ENCODE assay signal across 10 cellular contexts in the genomic region with DNA sequence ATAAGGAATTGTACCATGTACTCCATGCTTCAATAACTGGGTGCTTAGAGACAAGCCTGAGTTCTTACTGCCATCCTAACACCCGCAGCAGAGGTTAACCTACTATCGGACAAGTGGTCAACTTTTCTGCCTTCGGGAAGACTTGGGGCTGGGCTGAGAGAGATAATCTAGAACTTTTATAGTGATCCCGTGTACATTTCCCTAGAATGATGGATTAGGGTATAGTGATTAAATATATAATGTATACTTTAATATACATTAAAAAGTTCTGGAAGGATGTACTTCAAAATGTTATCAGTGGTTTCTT. TPM values are rescaled to one million over a fixed set of nuclear protein-coding genes. Genes with fewer than 3 reads are reported as not detected.
A peak's percentile ranks its signal among the peaks of the same experiment; 100 is the strongest.
DNase-seq lines count a peak whose midpoint lies in the region; ATAC-seq, FAIRE-seq and TF ChIP-seq lines count a peak whose summit lies in the region.
"Had no signal": no experiment of that assay in that cellular context is flagged by ENCODE, and none has a peak within 500 bp of the region (broad histone marks: within the 10 kb centered on the region; RNA-seq: fewer than 3 reads in every experiment).

No MANE protein-coding gene starts in this region.

- peak overlapping the region; percentile 93 to 94 for H3K27ac ChIP-seq in kidney (ENCODE audit: low read depth in 2 of 2, low read length in 2 of 2)
- peak overlapping the region; percentile 97 to 99 for H3K27ac ChIP-seq in thoracic aorta

- H3K4me3 Mint-ChIP-seq in activated CD4-positive, alpha-beta T cell treated with anti-CD3 and anti-CD28 coated beads, Interleukin-2, amount 10 ng/mL, durations not matched to agents 7 days and 5 days: peak overlapping the region; percentile 82
- peak overlapping the region; percentile 83 for H3K4me3 Mint-ChIP-seq in activated naive CD8-positive, alpha-beta T cell treated with anti-CD3 and anti-CD28 coated beads for 36 hours

- no peaks in the 10 kb centered on the region for H3K36me3 Mint-ChIP-seq in activated CD4-positive, alpha-beta T cell treated with anti-CD3 and anti-CD28 coated beads, Interleukin-2, amount 10 ng/mL, durations not matched to agents 7 days and 5 days (ENCODE audit: low read depth)
- H3K36me3 Mint-ChIP-seq in activated naive CD8-positive, alpha-beta T cell treated with anti-CD3 and anti-CD28 coated beads for 36 hours: peaks cover 12% of the 10 kb centered on the region

- no peaks in the 10 kb centered on the region for H3K27me3 ChIP-seq in thoracic aorta (replicated peaks; ENCODE audit: insufficient read depth)

- intact Hi-C loops in kidney (cut with DNase I): no loop called here

- peak overlapping the region; percentile 56 to 61 for H3K9ac ChIP-seq in kidney (ENCODE audit: low read length in 2 of 2)

- no peak for TF ChIP-seq CTCF in kidney (IDR thresholded peaks at IDR 0.05; ENCODE audit: borderline replicate concordance, extremely low read depth, insufficient read depth)
- TF ChIP-seq CTCF in thoracic aorta (IDR thresholded peaks at IDR 0.05): no peak

- ATAC-seq in thoracic aorta (ENCODE audit: insufficient number of reproducible peaks, low FRiP score, low read depth) (no peak), GM18511 (IDR thresholded peaks at IDR 0.05; ENCODE audit: unreplicated experiment) (no peak)

- CTCF ChIA-PET in activated CD4-positive, alpha-beta T cell treated with anti-CD3 and anti-CD28 coated beads, Interleukin-2, amount 10 ng/mL, durations not matched to agents 7 days and 5 days (lab: Charles Lee): interaction anchor here (0.7 kb wide), 1 partner anchor 41 kb away, joined by 3 read pairs; no protein-coding TSS in a partner anchor

- H3K4me1 ChIP-seq in kidney (ENCODE audit: control insufficient read depth in 1 of 2, insufficient read depth in 1 of 2, low read depth in 1 of 2, low read length in 2 of 2) (peaks cover 0 to 3% of the 10 kb centered on the region in 2 donors), thoracic aorta (ENCODE audit: control insufficient read depth in 1 of 2, low read depth in 2 of 2) (peaks cover 8 to 12% of the 10 kb centered on the region in 2 donors)

- POLR2A ChIA-PET in activated CD4-positive, alpha-beta T cell treated with anti-CD3 and anti-CD28 coated beads, Interleukin-2, amount 10 ng/mL, durations not matched to agents 7 days and 5 days (lab: Charles Lee): interaction anchor here (1.6 kb wide), 1 partner anchor 12 kb away, joined by 4 read pairs; a partner anchor contains a TSS

- H3K9me3 Mint-ChIP-seq in activated CD4-positive, alpha-beta T cell treated with anti-CD3 and anti-CD28 coated beads, Interleukin-2, amount 10 ng/mL, durations not matched to agents 7 days and 5 days: no peaks in the 10 kb centered on the region
- H3K9me3 Mint-ChIP-seq in activated naive CD8-positive, alpha-beta T cell treated with anti-CD3 and anti-CD28 coated beads for 36 hours: peaks cover 6% of the 10 kb centered on the region

- H3K4me1 Mint-ChIP-seq in activated CD4-positive, alpha-beta T cell treated with anti-CD3 and anti-CD28 coated beads, Interleukin-2, amount 10 ng/mL, durations not matched to agents 7 days and 5 days: peaks cover 59% of the 10 kb centered on the region
- H3K4me1 Mint-ChIP-seq in activated naive CD8-positive, alpha-beta T cell treated with anti-CD3 and anti-CD28 coated beads for 36 hours: peaks cover 37% of the 10 kb centered on the region

- DNase-seq in activated CD4-positive, alpha-beta T cell treated with anti-CD3 and anti-CD28 coated beads, Interleukin-2, amount 10 ng/mL, durations not matched to agents 7 days and 5 days: no peak
- no peak for DNase-seq in activated CD4-positive, alpha-beta T cell treated with anti-CD3 and anti-CD28 coated beads, Interleukin-2, amount 50 U/mL, for 4 hours
- DNase-seq in activated naive CD8-positive, alpha-beta T cell treated with anti-CD3 and anti-CD28 coated beads for 36 hours: no peak
- DNase-seq in kidney (no peak), thoracic aorta (ENCODE audit: low spot score) (no peak), NCI-H1092 (lab: John Stamatoyannopoulos, UW) (no peak), NCI-H2227 treated with DMSO at 0.1 percent for 48 hours (lab: John Stamatoyannopoulos, UW) (no peak)

- FAIRE-seq in kidney (lab: Jason Lieb, UNC): no peak
- FAIRE-seq: D721Med, frontal cortex had no signal

- no peaks in the 10 kb centered on the region for H3K36me3 ChIP-seq in kidney (ENCODE audit: control insufficient read depth in 1 of 2, insufficient read depth in 2 of 2, low read length in 2 of 2)
- H3K36me3 ChIP-seq in thoracic aorta: no peaks in the 10 kb centered on the region

- H3K27me3 Mint-ChIP-seq in activated CD4-positive, alpha-beta T cell treated with anti-CD3 and anti-CD28 coated beads, Interleukin-2, amount 10 ng/mL, durations not matched to agents 7 days and 5 days: no peaks in the 10 kb centered on the region
- H3K27me3 Mint-ChIP-seq in activated naive CD8-positive, alpha-beta T cell treated with anti-CD3 and anti-CD28 coated beads for 36 hours: no peaks in the 10 kb centered on the region

- peak overlapping the region; percentile 55 to 67 for H3K4me3 ChIP-seq in kidney (ENCODE audit: low read length in 2 of 2)
- peak overlapping the region; percentile 76 for H3K4me3 ChIP-seq in thoracic aorta

- H3K9me3 ChIP-seq in kidney (ENCODE audit: control insufficient read depth in 1 of 2, low read length in 2 of 2) (no peaks in the 10 kb centered on the region), thoracic aorta (no peaks in the 10 kb centered on the region)

- peak overlapping the region; percentile 99 for H3K27ac Mint-ChIP-seq in activated CD4-positive, alpha-beta T cell treated with anti-CD3 and anti-CD28 coated beads, Interleukin-2, amount 10 ng/mL, durations not matched to agents 7 days and 5 days
- peak overlapping the region; percentile 97 for H3K27ac Mint-ChIP-seq in activated naive CD8-positive, alpha-beta T cell treated with anti-CD3 and anti-CD28 coated beads for 36 hours

RNA-seq across cellular contexts. Expression of a gene that starts 12.2 kb away (rescaled TPM):
- total RNA-seq in activated CD4-positive, alpha-beta T cell treated with anti-CD3 and anti-CD28 coated beads, Interleukin-2, amount 10 ng/mL, durations not matched to agents 7 days and 5 days: 100 to 1,000 TPM; 464 to 481 TPM
- 100 to 1,000 TPM; 530 to 544 TPM for total RNA-seq in activated naive CD8-positive, alpha-beta T cell treated with anti-CD3 and anti-CD28 coated beads for 36 hours
- total RNA-seq in kidney (190 TPM), thoracic aorta (100 to 1,000 TPM in 1 of 2 donors, 10 to 100 TPM in 1; 86.6 to 137 TPM)
- 74.0 TPM for polyA plus RNA-seq in kidney (ENCODE audit: insufficient read depth, low read depth, low replicate concordance)

RNA-seq across cellular contexts. Expression of a gene that starts 15.8 kb away (rescaled TPM):
- 1 to 10 TPM; 3.8 to 5.6 TPM for total RNA-seq in activated CD4-positive, alpha-beta T cell treated with anti-CD3 and anti-CD28 coated beads, Interleukin-2, amount 10 ng/mL, durations not matched to agents 7 days and 5 days
- 1 to 10 TPM; 2.4 to 2.9 TPM for total RNA-seq in activated naive CD8-positive, alpha-beta T cell treated with anti-CD3 and anti-CD28 coated beads for 36 hours
- total RNA-seq in kidney (7.1 TPM), thoracic aorta (10 to 100 TPM in 1 of 2 donors, 1 to 10 TPM in 1; 8.6 to 19.6 TPM)
- 9.7 TPM for polyA plus RNA-seq in kidney (ENCODE audit: insufficient read depth, low read depth, low replicate concordance)

RNA-seq across cellular contexts. Expression of a gene that starts 49.7 kb away (rescaled TPM):
- total RNA-seq in activated CD4-positive, alpha-beta T cell treated with anti-CD3 and anti-CD28 coated beads, Interleukin-2, amount 10 ng/mL, durations not matched to agents 7 days and 5 days: not detected
- not detected for total RNA-seq in activated naive CD8-positive, alpha-beta T cell treated with anti-CD3 and anti-CD28 coated beads for 36 hours
- total RNA-seq in kidney (109 TPM), thoracic aorta (not detected)
- polyA plus RNA-seq in kidney (ENCODE audit: insufficient read depth, low read depth, low replicate concordance): 392 TPM
- total RNA-seq: frontal cortex had no signal

Comparison
In these comparisons a context has a peak if more than half of its experiments do, and no peak if none do; other contexts are left out.
1. RNA of a gene that starts 49.7 kb away (total RNA-seq): 109 TPM in kidney (single experiment); not detected in activated naive CD8-positive, alpha-beta T cell treated with anti-CD3 and anti-CD28 coated beads for 36 hours, not detected in activated CD4-positive, alpha-beta T cell treated with anti-CD3 and anti-CD28 coated beads, Interleukin-2, amount 10 ng/mL, durations not matched to agents 7 days and 5 days and not detected in thoracic aorta; every median in the first group is over 10 times any median in the second.